ENCODE assay signal across 10 cellular contexts in genomic region chr5:164672931-164673694, GRCh38.
A peak's percentile ranks its signal among the peaks of the same experiment; 100 is the strongest.
DNase-seq lines count a peak whose midpoint lies in the region; ATAC-seq, FAIRE-seq and TF ChIP-seq lines count a peak whose summit lies in the region.
"Had no signal": no experiment of that assay in that cellular context is flagged by ENCODE, and none has a peak within 500 bp of the region (broad histone marks: within the 10 kb centered on the region; RNA-seq: fewer than 3 reads in every experiment).

No MANE protein-coding gene starts in this region.

- H3K27me3 ChIP-seq in RWPE2 (ENCODE audit: insufficient read depth, poor library complexity, severe bottlenecking) = peaks cover 3% of the 10 kb centered on the region

- no peaks in the 10 kb centered on the region for H3K36me3 Mint-ChIP-seq in activated CD8-positive, alpha-beta memory T cell treated with anti-CD3 and anti-CD28 coated beads, Interleukin-2, amount 10 ng/mL, durations not matched to agents 7 days and 5 days

- no peak for FAIRE-seq in GM19239 (lab: Jason Lieb, UNC)

- ATAC-seq in HG02798 (IDR thresholded peaks at IDR 0.05; ENCODE audit: poor library complexity, unreplicated experiment) (peak; percentile 68), RWPE2 (ENCODE audit: low read depth) (peak; percentile 51; the same call in 1 of the 3 replicates)
- no peak for ATAC-seq in activated CD8-positive, alpha-beta memory T cell treated with anti-CD3 and anti-CD28 coated beads, Interleukin-2, amount 10 ng/mL, durations not matched to agents 7 days and 5 days

- H3K9me3 Mint-ChIP-seq in activated CD8-positive, alpha-beta memory T cell treated with anti-CD3 and anti-CD28 coated beads, Interleukin-2, amount 10 ng/mL, durations not matched to agents 7 days and 5 days (ENCODE audit: low read depth) = peaks cover 3% of the 10 kb centered on the region

- no peak overlapping the region for H3K4me3 Mint-ChIP-seq in activated CD8-positive, alpha-beta memory T cell treated with anti-CD3 and anti-CD28 coated beads, Interleukin-2, amount 10 ng/mL, durations not matched to agents 7 days and 5 days

- no peak overlapping the region for H3K27ac Mint-ChIP-seq in activated CD8-positive, alpha-beta memory T cell treated with anti-CD3 and anti-CD28 coated beads, Interleukin-2, amount 10 ng/mL, durations not matched to agents 7 days and 5 days

- H3K4me3 ChIP-seq in RWPE2 (ENCODE audit: severe bottlenecking) = no peak overlapping the region
- H3K4me3 ChIP-seq: SK-N-MC had no signal

- H3K9me3 ChIP-seq in RWPE2 (ENCODE audit: severe bottlenecking) = no peaks in the 10 kb centered on the region

- no peak overlapping the region for H3K27ac ChIP-seq in RWPE2 (ENCODE audit: poor library complexity, severe bottlenecking)
- H3K27ac ChIP-seq: SK-N-MC had no signal

- H3K4me1 Mint-ChIP-seq in activated CD8-positive, alpha-beta memory T cell treated with anti-CD3 and anti-CD28 coated beads, Interleukin-2, amount 10 ng/mL, durations not matched to agents 7 days and 5 days = no peaks in the 10 kb centered on the region

- no peaks in the 10 kb centered on the region for H3K4me1 ChIP-seq in RWPE2 (ENCODE audit: insufficient read depth, poor library complexity, severe bottlenecking)

- CTCF ChIA-PET in activated CD8-positive, alpha-beta memory T cell treated with anti-CD3 and anti-CD28 coated beads, Interleukin-2, amount 10 ng/mL, durations not matched to agents 7 days and 5 days (lab: Charles Lee) = no interaction called here

- H3K27me3 Mint-ChIP-seq in activated CD8-positive, alpha-beta memory T cell treated with anti-CD3 and anti-CD28 coated beads, Interleukin-2, amount 10 ng/mL, durations not matched to agents 7 days and 5 days = no peaks in the 10 kb centered on the region

- TF ChIP-seq CTCF in RWPE2 (IDR thresholded peaks at IDR 0.05; ENCODE audit: poor library complexity, severe bottlenecking) = peak; percentile 64

- no peaks in the 10 kb centered on the region for H3K36me3 ChIP-seq in RWPE2 (ENCODE audit: low read depth)

- DNase-seq in GM03348 (ENCODE audit: low spot score) (peak; percentile 3), RWPE2 (ENCODE audit: low spot score) (no peak), kidney tubule cell (ENCODE audit: low spot score) (peak; percentile 4), Ammon's horn (ENCODE audit: low spot score) (no peak), GM19239 (ENCODE audit: insufficient read length, low spot score) (no peak), NCI-H187 treated with DMSO at 0.1 percent for 48 hours (lab: John Stamatoyannopoulos, UW) (no peak)
- DNase-seq in activated CD8-positive, alpha-beta memory T cell treated with anti-CD3 and anti-CD28 coated beads, Interleukin-2, amount 10 ng/mL, durations not matched to agents 7 days and 5 days = no peak
- DNase-seq: NCI-H1436 treated with DMSO at 0.1 percent for 48 hours had no signal

Comparison
In these comparisons a context has a peak if more than half of its experiments do, and no peak if none do; other contexts are left out.
1. DNase-seq: peak in GM03348 (single experiment) and kidney tubule cell (single experiment); none in RWPE2 (single experiment), Ammon's horn (single experiment), activated CD8-positive, alpha-beta memory T cell treated with anti-CD3 and anti-CD28 coated beads, Interleukin-2, amount 10 ng/mL, durations not matched to agents 7 days and 5 days (single experiment), GM19239 (single experiment) and NCI-H187 treated with DMSO at 0.1 percent for 48 hours (single experiment).